Comparison of ENCODE assay signal across 8 cellular contexts in the genomic region with DNA sequence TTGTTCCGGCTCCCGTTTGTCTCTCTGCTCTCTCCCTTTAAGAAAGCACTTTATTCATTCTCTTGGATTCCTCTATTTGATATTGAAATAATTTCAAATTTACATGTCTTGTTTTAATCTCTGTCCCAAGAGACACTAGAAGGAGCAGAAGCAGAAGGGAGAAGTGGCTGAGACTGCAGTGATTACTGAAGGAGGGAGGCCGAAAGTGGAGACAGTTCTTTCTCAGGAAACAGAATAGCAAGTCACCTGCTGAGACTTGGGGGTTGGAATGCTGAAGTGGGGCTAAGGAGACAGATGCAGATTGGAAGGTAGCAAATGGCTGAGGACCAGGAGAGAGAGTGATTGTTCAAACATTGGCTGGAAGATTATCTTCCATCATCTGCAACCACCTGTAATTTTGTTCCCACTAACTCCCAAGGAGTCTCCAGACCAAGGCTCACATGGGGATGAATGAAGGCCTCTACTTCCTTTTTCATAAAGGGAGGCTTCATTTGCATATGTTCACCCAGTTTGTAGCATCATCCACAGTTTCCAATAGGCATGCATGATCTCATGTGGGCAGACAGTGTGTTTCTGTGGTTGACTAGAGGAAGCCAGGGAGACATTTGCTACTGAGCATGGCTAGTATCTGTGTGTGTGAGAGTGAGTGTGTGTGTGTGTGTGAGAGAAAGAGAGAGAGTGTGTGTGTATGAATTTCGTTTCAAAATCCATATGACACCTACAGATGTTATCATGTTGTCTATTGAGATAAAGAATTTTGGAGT. TPM values are rescaled to one million over a fixed set of nuclear protein-coding genes. Genes with fewer than 3 reads are reported as not detected.
DNase-seq lines count a peak whose midpoint lies in the region; ATAC-seq and TF ChIP-seq lines count a peak whose summit lies in the region.

No MANE protein-coding gene starts in this region.

- no peaks in the 10 kb centered on the region for H3K9me3 ChIP-seq in PC-3 (ENCODE audit: low read length)
- H3K9me3 ChIP-seq in right atrium auricular region, result no peaks in the 10 kb centered on the region
- no peaks in the 10 kb centered on the region for H3K9me3 ChIP-seq in mammary epithelial cell (replicated peaks; ENCODE audit: insufficient read depth, low read length)

- H3K4me1 ChIP-seq in PC-3 (ENCODE audit: insufficient read depth, low read length) (no peaks in the 10 kb centered on the region), right atrium auricular region (no peaks in the 10 kb centered on the region), mammary epithelial cell (ENCODE audit: insufficient read depth, low read length) (no peaks in the 10 kb centered on the region)

- H3K79me2 ChIP-seq in PC-3 (ENCODE audit: low read length), result no peaks in the 10 kb centered on the region
- no peaks in the 10 kb centered on the region for H3K79me2 ChIP-seq in mammary epithelial cell (ENCODE audit: insufficient read depth, low read length)

- ATAC-seq in GM21515 (IDR thresholded peaks at IDR 0.05; ENCODE audit: unreplicated experiment), result peak; percentile 70
- ATAC-seq in PC-3, result no peak

- H3K27ac ChIP-seq in PC-3 (ENCODE audit: low read length), result no peak overlapping the region
- H3K27ac ChIP-seq in right atrium auricular region, result no peak overlapping the region
- H3K27ac ChIP-seq in mammary epithelial cell (ENCODE audit: insufficient read depth, low read depth, low read length), result no peak overlapping the region

- no peak for TF ChIP-seq CTCF in PC-3 (conservative IDR thresholded peaks at IDR 0.05; ENCODE audit: low read depth, low read length)
- no peak for TF ChIP-seq CTCF in right atrium auricular region (IDR thresholded peaks at IDR 0.05)
- TF ChIP-seq CTCF in mammary epithelial cell (conservative IDR thresholded peaks at IDR 0.05 in 1 of 2, IDR thresholded peaks at IDR 0.05 in 1 of 2; ENCODE audit: extremely low read depth in 1 of 2, insufficient read depth in 1 of 2, low read depth in 1 of 2, low read length in 2 of 2), result no peak

- H4K20me1 ChIP-seq in PC-3 (ENCODE audit: low read length) (no peaks in the 10 kb centered on the region), mammary epithelial cell (ENCODE audit: insufficient read depth, low read length) (no peaks in the 10 kb centered on the region)

- DNase-seq in GF-D8 (lab: John Stamatoyannopoulos, UW), result peak; percentile 21
- peak; percentile 90 for DNase-seq in MV-4-11 (lab: John Stamatoyannopoulos, UW)
- DNase-seq in foreskin melanocyte, result peak; percentile 16
- no peak for DNase-seq in PC-3
- no peak for DNase-seq in amygdala (lab: John Stamatoyannopoulos, UW)
- DNase-seq in right atrium auricular region (ENCODE audit: low spot score), result no peak
- DNase-seq in mammary epithelial cell, result no peak

- dilution Hi-C loops in mammary epithelial cell (cut with HindIII; ENCODE audit: low sequenced_read_pairs), result loop anchor here (5.0 kb wide), 1 partner anchor 47 kb away; no protein-coding TSS in a partner anchor

- H3K9ac ChIP-seq in PC-3 (ENCODE audit: low read length) (no peak overlapping the region), mammary epithelial cell (ENCODE audit: insufficient read depth, low read length) (no peak overlapping the region)

- in situ Hi-C loops in mammary epithelial cell (cut with MboI; ENCODE audit: low sequenced_read_pairs in 2 of 2), result no loop called here

- no peak overlapping the region for H3K4me3 ChIP-seq in PC-3 (ENCODE audit: low read length)
- no peak overlapping the region for H3K4me3 ChIP-seq in right atrium auricular region
- H3K4me3 ChIP-seq in mammary epithelial cell (replicated peaks in 1 of 3; ENCODE audit: insufficient read depth in 1 of 3, low read depth in 2 of 3, low read length in 3 of 3), result no peak overlapping the region

- H3K27me3 ChIP-seq in PC-3 (ENCODE audit: low read length) (no peaks in the 10 kb centered on the region), right atrium auricular region (no peaks in the 10 kb centered on the region), mammary epithelial cell (ENCODE audit: insufficient read depth, low read length) (no peaks in the 10 kb centered on the region)

- H3K4me2 ChIP-seq in PC-3 (ENCODE audit: low read length) (no peak overlapping the region), mammary epithelial cell (ENCODE audit: insufficient read depth, low read depth, low read length) (no peak overlapping the region)

- no peaks in the 10 kb centered on the region for H3K9me2 ChIP-seq in PC-3 (replicated peaks; ENCODE audit: low read length)

- H2AFZ ChIP-seq in PC-3 (ENCODE audit: low read length), result no peak overlapping the region
- H2AFZ ChIP-seq in mammary epithelial cell (ENCODE audit: low read depth, low read length), result no peak overlapping the region

- POLR2A ChIA-PET in PC-3 (lab: Charles Lee; ENCODE audit: unreplicated experiment), result no interaction called here

- CTCF ChIA-PET in PC-3 (lab: Charles Lee) (no interaction called here), mammary epithelial cell (lab: Charles Lee; ENCODE audit: low non-redundant PET) (no interaction called here)

- 73% methylated on average over 4 of the region's 4 CpGs for WGBS in mammary epithelial cell (ENCODE audit: low coverage, missing lambda C conversion rate)

- no peaks in the 10 kb centered on the region for H3K36me3 ChIP-seq in PC-3 (ENCODE audit: low read depth, low read length)
- H3K36me3 ChIP-seq in right atrium auricular region, result no peaks in the 10 kb centered on the region
- H3K36me3 ChIP-seq in mammary epithelial cell (ENCODE audit: insufficient read depth, low read length), result no peaks in the 10 kb centered on the region

- H3F3A ChIP-seq in PC-3 (ENCODE audit: low read length, unreplicated experiment), result no peaks in the 10 kb centered on the region

- intact Hi-C loops in PC-3 (cut with micrococcal nuclease) (no loop called here), mammary epithelial cell (cut with micrococcal nuclease) (loop anchor here (5.0 kb wide), 2 partner anchors 213 to 498 kb away; partner anchors contain the start of gene CXCR6)

- no TSS peak for BruUV-seq in PC-3 (replicated peaks; lab: Mats Ljungman, UMichigan)
- BruUV-seq in mammary epithelial cell (replicated peaks; lab: Mats Ljungman, UMichigan), result no TSS peak

RNA-seq across cellular contexts. Expression of gene LTF, which starts 24.0 kb away (rescaled TPM):
- not detected in 2 replicates for total RNA-seq in PC-3 (2014; rRNA removed)
- 1 to 10 TPM in 1 of 2 donors, under 1 TPM in 1; 0.51 to 1.8 TPM for total RNA-seq in right atrium auricular region
- total RNA-seq in mammary epithelial cell, result 10 to 100 TPM in 1 of 2 donors, not detected in 1; 16.7 TPM
- 0.02 TPM for polyA plus RNA-seq in mammary epithelial cell
- not detected for polyA minus RNA-seq in mammary epithelial cell

RNA-seq across cellular contexts. Expression of gene CCRL2, which starts 33.7 kb away (rescaled TPM):
- 5.5 and 6.0 TPM in 2 replicates for total RNA-seq in PC-3 (2014; rRNA removed)
- total RNA-seq in right atrium auricular region, result 1 to 10 TPM in 1 of 2 donors, under 1 TPM in 1; 0.89 to 4.2 TPM
- not detected for total RNA-seq in mammary epithelial cell
- polyA plus RNA-seq in mammary epithelial cell, result not detected
- not detected for polyA minus RNA-seq in mammary epithelial cell

RNA-seq across cellular contexts. Expression of gene RTP3, which starts 57.1 kb away (rescaled TPM):
- total RNA-seq in PC-3 (2014; rRNA removed), result not detected in 2 replicates
- total RNA-seq in right atrium auricular region, result not detected
- not detected for total RNA-seq in mammary epithelial cell
- not detected for polyA plus RNA-seq in mammary epithelial cell
- not detected for polyA minus RNA-seq in mammary epithelial cell

Comparison
In these comparisons a context has a peak if more than half of its experiments do, and no peak if none do; other contexts are left out.
1. DNase-seq: peak in GF-D8 (single experiment), MV-4-11 (single experiment) and foreskin melanocyte (single experiment); none in PC-3 (single experiment), amygdala (0 of 56), right atrium auricular region (single experiment) and mammary epithelial cell (single experiment).